ENCODE assay signal across 12 cellular contexts in genomic region chr13:40432018-40432978, GRCh38.
DNase-seq lines count a peak whose midpoint lies in the region; ATAC-seq, FAIRE-seq and TF ChIP-seq lines count a peak whose summit lies in the region.
"Had no signal": no experiment of that assay in that cellular context is flagged by ENCODE, and none has a peak within 500 bp of the region (broad histone marks: within the 10 kb centered on the region; RNA-seq: fewer than 3 reads in every experiment).

No MANE protein-coding gene starts in this region.

- FAIRE-seq in GM18507 (lab: Jason Lieb, UNC): peak; percentile 75
- FAIRE-seq: K562 had no signal

- no peak for DNase-seq in GM18507 (ENCODE audit: extremely low spot score, insufficient read length, low read depth)
- peak in 1 of 2 donors; percentile 23 for DNase-seq in memory B cell (ENCODE audit: low spot score in 2 of 2)
- no peak for DNase-seq in vagina (ENCODE audit: extremely low spot score in 2 of 2)
- DNase-seq in CD8-positive, alpha-beta memory T cell: no peak
- no peak for DNase-seq in AG08395 (ENCODE audit: low spot score)
- DNase-seq in tibial nerve (ENCODE audit: low spot score in 2 of 2): no peak
- DNase-seq: DMS53 had no signal

- TF ChIP-seq CTCF in vagina (IDR thresholded peaks at IDR 0.05) (no peak), tibial nerve (IDR thresholded peaks at IDR 0.05) (no peak)

- TF ChIP-seq POLR2A in vagina (IDR thresholded peaks at IDR 0.05) (no peak), tibial nerve (IDR thresholded peaks at IDR 0.05) (no peak)

- H3K4me3 ChIP-seq in vagina (no peak overlapping the region), tibial nerve (no peak overlapping the region)
- no peak overlapping the region for H3K4me3 ChIP-seq in CD8-positive, alpha-beta memory T cell (ENCODE audit: low read length)
- H3K4me3 ChIP-seq: K562 had no signal

- peak overlapping the region; percentile 68 for H3K27ac Mint-ChIP-seq in memory B cell
- H3K27ac Mint-ChIP-seq in CD8-positive, alpha-beta memory T cell: peak overlapping the region in 4 of 8 donors; percentile 1 to 70 (median 40)
- H3K27ac Mint-ChIP-seq: mesothelial cell of epicardium; T-helper 2 cell treated with Interferon-gamma antibody and Interleukin-4, amounts not matched to agents 5 μg/mL and 100 μg/mL, for 36 hours had no signal

- ATAC-seq in GM21529 (IDR thresholded peaks at IDR 0.05; ENCODE audit: unreplicated experiment): peak; percentile 77
- ATAC-seq in HG03457 (IDR thresholded peaks at IDR 0.05; ENCODE audit: unreplicated experiment): peak; percentile 48
- ATAC-seq in memory B cell (ENCODE audit: low read depth): peak; percentile 80
- ATAC-seq: K562 had no signal

- peak overlapping the region; percentile 57 for H3K4me3 Mint-ChIP-seq in memory B cell
- no peak overlapping the region for H3K4me3 Mint-ChIP-seq in CD8-positive, alpha-beta memory T cell
- H3K4me3 Mint-ChIP-seq: mesothelial cell of epicardium; T-helper 2 cell treated with Interferon-gamma antibody and Interleukin-4, amounts not matched to agents 5 μg/mL and 100 μg/mL, for 36 hours had no signal

- POLR2A ChIA-PET in CD8-positive, alpha-beta memory T cell (lab: Charles Lee): no interaction called here

- intact Hi-C loops in vagina (cut with DNase I): loop anchor here (10.0 kb wide), 1 partner anchor 233 kb away; the partner anchor contains the start of gene FOXO1

- TF ChIP-seq EP300 in tibial nerve (IDR thresholded peaks at IDR 0.05): no peak

- H3K4me1 ChIP-seq in vagina (no peaks in the 10 kb centered on the region), tibial nerve (peaks cover 0 to 9% (median 8%) of the 10 kb centered on the region in 4 donors)
- peaks cover 36% of the 10 kb centered on the region for H3K4me1 ChIP-seq in CD8-positive, alpha-beta memory T cell (ENCODE audit: insufficient read depth, low read length)

- H3K27me3 ChIP-seq in vagina (no peaks in the 10 kb centered on the region), tibial nerve (no peaks in the 10 kb centered on the region)
- H3K27me3 ChIP-seq in CD8-positive, alpha-beta memory T cell (ENCODE audit: insufficient read depth, low read length, poor library complexity, severe bottlenecking): no peaks in the 10 kb centered on the region

- 56 to 63% methylated on average over 5 of the region's 5 CpGs for WGBS in tibial nerve, 2 donors

- H3K9me3 ChIP-seq in vagina (no peaks in the 10 kb centered on the region), tibial nerve (no peaks in the 10 kb centered on the region)
- no peaks in the 10 kb centered on the region for H3K9me3 ChIP-seq in CD8-positive, alpha-beta memory T cell (ENCODE audit: low read length)

- H3K27me3 Mint-ChIP-seq in memory B cell: no peaks in the 10 kb centered on the region
- no peaks in the 10 kb centered on the region for H3K27me3 Mint-ChIP-seq in CD8-positive, alpha-beta memory T cell

- H3K9me3 Mint-ChIP-seq in memory B cell: no peaks in the 10 kb centered on the region
- H3K9me3 Mint-ChIP-seq in CD8-positive, alpha-beta memory T cell: no peaks in the 10 kb centered on the region
- H3K9me3 Mint-ChIP-seq: mesothelial cell of epicardium; T-helper 2 cell treated with Interferon-gamma antibody and Interleukin-4, amounts not matched to agents 5 μg/mL and 100 μg/mL, for 36 hours had no signal

- peaks cover 49% of the 10 kb centered on the region for H3K4me1 Mint-ChIP-seq in memory B cell
- H3K4me1 Mint-ChIP-seq in CD8-positive, alpha-beta memory T cell: peaks cover 29 to 41% (median 39%) of the 10 kb centered on the region in 3 donors

- CTCF ChIA-PET in CD8-positive, alpha-beta memory T cell (lab: Charles Lee): interaction anchor here (1.3 kb wide), 1 partner anchor 363 kb away, joined by 3 read pairs; no protein-coding TSS in a partner anchor

- H3K27ac ChIP-seq in vagina: no peak overlapping the region
- H3K27ac ChIP-seq in CD8-positive, alpha-beta memory T cell (ENCODE audit: low read depth, low read length): no peak overlapping the region
- peak overlapping the region in 1 of 4 donors; percentile 34 for H3K27ac ChIP-seq in tibial nerve

- no peaks in the 10 kb centered on the region for H3K36me3 Mint-ChIP-seq in memory B cell
- H3K36me3 Mint-ChIP-seq in CD8-positive, alpha-beta memory T cell: peaks cover 0 to 2% (median 0%) of the 10 kb centered on the region in 3 donors
- H3K36me3 Mint-ChIP-seq: mesothelial cell of epicardium had no signal

- H3K36me3 ChIP-seq in vagina (no peaks in the 10 kb centered on the region), tibial nerve (no peaks in the 10 kb centered on the region)
- no peaks in the 10 kb centered on the region for H3K36me3 ChIP-seq in CD8-positive, alpha-beta memory T cell (ENCODE audit: insufficient read depth, low read length)
